Comparison of ENCODE assay signal across 8 cellular contexts in genomic region chr7:130069978-130070899, GRCh38. TPM values are rescaled to one million over a fixed set of nuclear protein-coding genes. Genes with fewer than 3 reads are reported as not detected.
DNase-seq lines count a peak whose midpoint lies in the region; ATAC-seq and TF ChIP-seq lines count a peak whose summit lies in the region.

A gene with protein sequence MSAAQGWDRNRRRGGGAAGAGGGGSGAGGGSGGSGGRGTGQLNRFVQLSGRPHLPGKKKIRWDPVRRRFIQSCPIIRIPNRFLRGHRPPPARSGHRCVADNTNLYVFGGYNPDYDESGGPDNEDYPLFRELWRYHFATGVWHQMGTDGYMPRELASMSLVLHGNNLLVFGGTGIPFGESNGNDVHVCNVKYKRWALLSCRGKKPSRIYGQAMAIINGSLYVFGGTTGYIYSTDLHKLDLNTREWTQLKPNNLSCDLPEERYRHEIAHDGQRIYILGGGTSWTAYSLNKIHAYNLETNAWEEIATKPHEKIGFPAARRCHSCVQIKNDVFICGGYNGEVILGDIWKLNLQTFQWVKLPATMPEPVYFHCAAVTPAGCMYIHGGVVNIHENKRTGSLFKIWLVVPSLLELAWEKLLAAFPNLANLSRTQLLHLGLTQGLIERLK (plus strand): TSS chr7:130070534. CDS start chr7:130070644, 110 bp downstream.

- H3K4me1 ChIP-seq in ascending aorta (peaks cover 0 to 19% of the 10 kb centered on the region in 2 donors), right atrium auricular region (peaks cover 0 to 26% of the 10 kb centered on the region in 2 donors), uterus (no peaks in the 10 kb centered on the region)

- H3K9me3 Mint-ChIP-seq in T-helper 2 cell treated with Interferon-gamma antibody and Interleukin-4, amounts not matched to agents 5 μg/mL and 100 μg/mL, for 36 hours: no peaks in the 10 kb centered on the region

- intact Hi-C loops in ascending aorta (cut with DNase I) (loop anchor here (2.0 to 5.0 kb wide), 7 partner anchors 19 to 652 kb away; partner anchors contain the start of genes CEP41, COPG2, TMEM209 and UBE2H), uterus (cut with DNase I; ENCODE audit: low total_unique reads) (no loop called here)

- DNase-seq in NCI-H1930 (lab: John Stamatoyannopoulos, UW) (peak; percentile 97 to 98), ascending aorta (ENCODE audit: low spot score in 2 of 2) (peak; percentile 93 to 99), right atrium auricular region (ENCODE audit: low spot score) (peak; percentile 97), pulmonary artery endothelial cell (ENCODE audit: low read depth, low spot score) (peak; percentile 96), uterus (peak; percentile 97 to 99)
- DNase-seq in T-helper 2 cell treated with Interferon-gamma antibody and Interleukin-4, amounts not matched to agents 5 μg/mL and 100 μg/mL, for 36 hours (ENCODE audit: low spot score): peak; percentile 92

- peak within 1 kb of the TSS; percentile 75 to 85 for H3K27ac ChIP-seq in ascending aorta
- peak within 1 kb of the TSS; percentile 82 to 89 for H3K27ac ChIP-seq in right atrium auricular region
- peak within 1 kb of the TSS; percentile 86 to 92 for H3K27ac ChIP-seq in uterus

- H3K9me3 ChIP-seq in ascending aorta: no peaks in the 10 kb centered on the region
- H3K9me3 ChIP-seq in right atrium auricular region: no peaks in the 10 kb centered on the region
- no peaks in the 10 kb centered on the region for H3K9me3 ChIP-seq in uterus

- no peaks in the 10 kb centered on the region for H3K27me3 Mint-ChIP-seq in T-helper 2 cell treated with Interferon-gamma antibody and Interleukin-4, amounts not matched to agents 5 μg/mL and 100 μg/mL, for 36 hours (ENCODE audit: low read depth)

- TF ChIP-seq POLR2A in uterus (IDR thresholded peaks at IDR 0.05): peak; percentile 15 to 52

- H3K27ac Mint-ChIP-seq in T-helper 2 cell treated with Interferon-gamma antibody and Interleukin-4, amounts not matched to agents 5 μg/mL and 100 μg/mL, for 36 hours: peak within 1 kb of the TSS; percentile 83

- H3K27me3 ChIP-seq in ascending aorta: no peaks in the 10 kb centered on the region
- H3K27me3 ChIP-seq in right atrium auricular region: no peaks in the 10 kb centered on the region
- H3K27me3 ChIP-seq in uterus: no peaks in the 10 kb centered on the region

- peaks cover 25% of the 10 kb centered on the region for H3K4me1 Mint-ChIP-seq in T-helper 2 cell treated with Interferon-gamma antibody and Interleukin-4, amounts not matched to agents 5 μg/mL and 100 μg/mL, for 36 hours (ENCODE audit: low read depth)

- H3K36me3 Mint-ChIP-seq in T-helper 2 cell treated with Interferon-gamma antibody and Interleukin-4, amounts not matched to agents 5 μg/mL and 100 μg/mL, for 36 hours (ENCODE audit: low read depth): peaks cover 1% of the 10 kb centered on the region

- peak within 1 kb of the TSS; percentile 96 for H3K4me3 Mint-ChIP-seq in T-helper 2 cell treated with Interferon-gamma antibody and Interleukin-4, amounts not matched to agents 5 μg/mL and 100 μg/mL, for 36 hours

- ATAC-seq in GM18502 (IDR thresholded peaks at IDR 0.05; ENCODE audit: poor library complexity, unreplicated experiment) (peak; percentile 98), HG02970 (IDR thresholded peaks at IDR 0.05; ENCODE audit: low FRiP score, unreplicated experiment) (peak; percentile 96)

- TF ChIP-seq CTCF in ascending aorta (IDR thresholded peaks at IDR 0.05): no peak
- TF ChIP-seq CTCF in right atrium auricular region (IDR thresholded peaks at IDR 0.05): no peak
- TF ChIP-seq CTCF in uterus (IDR thresholded peaks at IDR 0.05): peak in 1 of 4 experiments; percentile 37

- H3K4me3 ChIP-seq in ascending aorta (peak within 1 kb of the TSS; percentile 93 to 99), right atrium auricular region (peak within 1 kb of the TSS; percentile 81 to 99), uterus (peak within 1 kb of the TSS; percentile 63 to 99)

- H3K36me3 ChIP-seq in ascending aorta (no peaks in the 10 kb centered on the region), right atrium auricular region (no peaks in the 10 kb centered on the region), uterus (no peaks in the 10 kb centered on the region)

RNA-seq across cellular contexts. Expression of the gene that starts here (rescaled TPM):
- 13.0 TPM for total RNA-seq in ascending aorta
- total RNA-seq in right atrium auricular region: 10 to 100 TPM; 16.7 to 19.1 TPM
- total RNA-seq in pulmonary artery endothelial cell: 29.3 and 39.9 TPM in 2 replicates
- total RNA-seq in uterus: 10 to 100 TPM in 3 of 4 donors, 1 to 10 TPM in 1; 8.8 to 58.5 (median 26.5) TPM

Comparison
In these comparisons a context has a peak if more than half of its experiments do, and no peak if none do; other contexts are left out.
1. Peak in every context shown above with its lines: DNase-seq, ATAC-seq, H3K4me3 ChIP-seq and H3K27ac ChIP-seq.